ENCODE assay signal across 9 cellular contexts in genomic region chr1:15028117-15028516, GRCh38.
DNase-seq lines count a peak whose midpoint lies in the region; ATAC-seq and TF ChIP-seq lines count a peak whose summit lies in the region.
"Had no signal": no experiment of that assay in that cellular context is flagged by ENCODE, and none has a peak within 500 bp of the region (broad histone marks: within the 10 kb centered on the region; RNA-seq: fewer than 3 reads in every experiment).

No MANE protein-coding gene starts in this region.

- TF ChIP-seq EP300 in Ishikawa (IDR thresholded peaks at IDR 0.05; ENCODE audit: borderline replicate concordance), result peak; percentile 98

- H3K27me3 ChIP-seq in thoracic aorta (replicated peaks; ENCODE audit: insufficient read depth), result no peaks in the 10 kb centered on the region

- no peak for TF ChIP-seq POLR2A in lower leg skin (IDR thresholded peaks at IDR 0.05)

- TF ChIP-seq CTCF in epithelial cell of esophagus (IDR thresholded peaks at IDR 0.05; ENCODE audit: insufficient read depth, low read depth, low read length, missing control alignments), result no peak
- TF ChIP-seq CTCF in lower leg skin (IDR thresholded peaks at IDR 0.05), result no peak
- no peak for TF ChIP-seq CTCF in thoracic aorta (IDR thresholded peaks at IDR 0.05)

- TF ChIP-seq RAD21 in Ishikawa (IDR thresholded peaks at IDR 0.05; ENCODE audit: low read depth), result peak; percentile 22; the same call in 1 of the 2 replicates

- 27 to 28% methylated on average over 5 of the region's 5 CpGs for WGBS in lower leg skin, 2 donors

- H3K27me3 Mint-ChIP-seq in activated CD8-positive, alpha-beta T cell treated with anti-CD3 and anti-CD28 coated beads, Interleukin-2, amount 10 ng/mL, durations not matched to agents 7 days and 5 days (ENCODE audit: low read depth), result no peaks in the 10 kb centered on the region

- intact Hi-C loops in lower leg skin (cut with DNase I; ENCODE audit: low total_unique reads), result loop anchor here (5.0 kb wide), 2 partner anchors 106 to 196 kb away; no protein-coding TSS in a partner anchor

- H3K36me3 ChIP-seq in thoracic aorta, result no peaks in the 10 kb centered on the region

- peaks cover 0 to 12% of the 10 kb centered on the region in 2 donors for H3K4me1 ChIP-seq in thoracic aorta (ENCODE audit: control insufficient read depth in 1 of 2, low read depth in 2 of 2)

- no peaks in the 10 kb centered on the region for H3K4me1 Mint-ChIP-seq in activated CD8-positive, alpha-beta T cell treated with anti-CD3 and anti-CD28 coated beads, Interleukin-2, amount 10 ng/mL, durations not matched to agents 7 days and 5 days (ENCODE audit: low read depth)

- H3K36me3 Mint-ChIP-seq in activated CD8-positive, alpha-beta T cell treated with anti-CD3 and anti-CD28 coated beads, Interleukin-2, amount 10 ng/mL, durations not matched to agents 7 days and 5 days (ENCODE audit: low read depth), result no peaks in the 10 kb centered on the region

- CTCF ChIA-PET in activated CD8-positive, alpha-beta T cell treated with anti-CD3 and anti-CD28 coated beads, Interleukin-2, amount 10 ng/mL, durations not matched to agents 7 days and 5 days (lab: Charles Lee), result interaction anchor here (0.8 to 3.8 kb wide), 18 partner anchors 9 to 670 kb away, joined by 3 to 23 read pairs (median 4); no protein-coding TSS in a partner anchor

- H3K4me3 ChIP-seq in epithelial cell of esophagus (ENCODE audit: low read length), result no peak overlapping the region
- no peak overlapping the region for H3K4me3 ChIP-seq in lower leg skin (ENCODE audit: low read depth, poor library complexity, severe bottlenecking)
- no peak overlapping the region for H3K4me3 ChIP-seq in thoracic aorta

- no peak overlapping the region for H3K27ac Mint-ChIP-seq in activated CD8-positive, alpha-beta T cell treated with anti-CD3 and anti-CD28 coated beads, Interleukin-2, amount 10 ng/mL, durations not matched to agents 7 days and 5 days

- peak; percentile 82 for DNase-seq in epithelial cell of esophagus (ENCODE audit: low read depth)
- DNase-seq in lower leg skin (ENCODE audit: low spot score in 2 of 2), result peak; percentile 67 to 92
- DNase-seq in thoracic aorta (ENCODE audit: low spot score), result peak; percentile 57
- no peak for DNase-seq in activated CD8-positive, alpha-beta T cell treated with anti-CD3 and anti-CD28 coated beads, Interleukin-2, amount 10 ng/mL, durations not matched to agents 7 days and 5 days
- DNase-seq in stimulated activated naive CD8-positive, alpha-beta T cell treated with anti-CD3 and anti-CD28 coated beads, Interleukin-15, Interleukin-2, amounts not matched to agents 100 U/mL and 50 U/mL, for 24 hours, result no peak
- DNase-seq: NCI-H1436 had no signal

- POLR2A ChIA-PET in activated CD8-positive, alpha-beta T cell treated with anti-CD3 and anti-CD28 coated beads, Interleukin-2, amount 10 ng/mL, durations not matched to agents 7 days and 5 days (lab: Charles Lee), result no interaction called here

- peak; percentile 77 for ATAC-seq in thoracic aorta (ENCODE audit: insufficient number of reproducible peaks, low FRiP score, low read depth)
- no peak for ATAC-seq in activated CD8-positive, alpha-beta T cell treated with anti-CD3 and anti-CD28 coated beads, Interleukin-2, amount 10 ng/mL, durations not matched to agents 7 days and 5 days
- no peak for ATAC-seq in stimulated activated naive CD8-positive, alpha-beta T cell treated with anti-CD3 and anti-CD28 coated beads, Interleukin-15, Interleukin-2, amounts not matched to agents 100 U/mL and 50 U/mL, for 24 hours
- ATAC-seq in HG02885 (IDR thresholded peaks at IDR 0.05; ENCODE audit: poor library complexity, unreplicated experiment), result no peak
- no peak for ATAC-seq in HG02852 (IDR thresholded peaks at IDR 0.05; ENCODE audit: unreplicated experiment)

- no peaks in the 10 kb centered on the region for H3K9me3 ChIP-seq in thoracic aorta

- no peaks in the 10 kb centered on the region for H3K9me3 Mint-ChIP-seq in activated CD8-positive, alpha-beta T cell treated with anti-CD3 and anti-CD28 coated beads, Interleukin-2, amount 10 ng/mL, durations not matched to agents 7 days and 5 days (ENCODE audit: insufficient read depth)

- H3K27ac ChIP-seq in thoracic aorta, result peak overlapping the region in 1 of 2 donors; percentile 22

- no peak overlapping the region for H3K4me3 Mint-ChIP-seq in activated CD8-positive, alpha-beta T cell treated with anti-CD3 and anti-CD28 coated beads, Interleukin-2, amount 10 ng/mL, durations not matched to agents 7 days and 5 days

TF ChIP-seq in Ishikawa, 13 proteins besides CTCF, POLR2A, EP300 and RAD21:
- TF ChIP-seq TCF12 (IDR thresholded peaks at IDR 0.05; ENCODE audit: low read depth) (peak; percentile 98), USF1 (IDR thresholded peaks at IDR 0.05) (peak; percentile 56), TAF1 (IDR thresholded peaks at IDR 0.05; ENCODE audit: low read depth) (no peak), CREB1 (IDR thresholded peaks at IDR 0.05; ENCODE audit: low read depth) (peak; percentile 69), EGR1 (IDR thresholded peaks at IDR 0.05) (peak; percentile 94), ZBTB7A (IDR thresholded peaks at IDR 0.05; ENCODE audit: low read depth) (no peak), MAX (IDR thresholded peaks at IDR 0.05) (peak; percentile 91), YY1 (IDR thresholded peaks at IDR 0.05; ENCODE audit: low read depth) (peak; percentile 18; the same call in 1 of the 2 replicates), CEBPB (IDR thresholded peaks at IDR 0.05) (no peak; the same call in 1 of the 2 replicates), FOXM1 (IDR thresholded peaks at IDR 0.05; ENCODE audit: borderline replicate concordance, low read depth) (peak; percentile 89), NFIC (IDR thresholded peaks at IDR 0.05) (peak; percentile 89), REST (IDR thresholded peaks at IDR 0.05; ENCODE audit: low read depth) (no peak), TEAD4 (IDR thresholded peaks at IDR 0.05) (peak; percentile 98)

Comparison
In these comparisons a context has a peak if more than half of its experiments do, and no peak if none do; other contexts are left out.
1. DNase-seq: peak in epithelial cell of esophagus (single experiment), lower leg skin (2 of 2) and thoracic aorta (single experiment); none in activated CD8-positive, alpha-beta T cell treated with anti-CD3 and anti-CD28 coated beads, Interleukin-2, amount 10 ng/mL, durations not matched to agents 7 days and 5 days (single experiment) and stimulated activated naive CD8-positive, alpha-beta T cell treated with anti-CD3 and anti-CD28 coated beads, Interleukin-15, Interleukin-2, amounts not matched to agents 100 U/mL and 50 U/mL, for 24 hours (single experiment).